ENCODE assay signal across 24 cellular contexts in the genomic region with DNA sequence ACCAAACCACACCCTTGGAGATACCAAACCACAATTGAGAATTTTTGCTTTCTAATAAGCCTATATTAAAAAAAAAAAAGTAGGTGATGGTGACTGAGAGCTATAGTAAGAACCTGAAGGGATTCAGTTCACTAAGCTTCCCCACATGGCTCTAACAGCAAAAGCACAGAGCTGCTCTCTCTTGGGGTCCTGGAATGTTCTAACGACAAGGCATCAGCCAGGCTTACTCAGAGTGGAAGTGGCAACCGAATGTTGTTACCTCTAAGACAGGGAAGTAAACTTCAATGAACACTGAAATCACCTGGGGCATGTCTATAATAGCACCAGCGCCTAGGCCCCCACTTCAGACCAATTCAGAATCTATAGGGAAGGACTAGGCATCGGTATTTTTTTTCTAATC.
"Had no signal": no experiment of that assay in that cellular context is flagged by ENCODE, and none has a peak within 500 bp of the region (broad histone marks: within the 10 kb centered on the region; RNA-seq: fewer than 3 reads in every experiment).

No MANE protein-coding gene starts in this region.

- H3K27ac Mint-ChIP-seq: memory B cell; naive B cell; nephron; stimulated activated effector memory CD8-positive, alpha-beta T cell treated with anti-CD3 and anti-CD28 coated beads, Interleukin-12 subunit alpha, Interleukin-12 subunit beta, amount 100 ng/mL, for 72 hours had no signal

- H3K4me3 ChIP-seq: dorsolateral prefrontal cortex, heart right ventricle, left ventricle myocardium inferior, lower lobe of right lung, prostate gland, right lobe of liver, suprapubic skin, thyroid gland, upper lobe of left lung, uterus had no signal

- H3K27ac ChIP-seq: left ventricle myocardium inferior, lower lobe of right lung, parathyroid adenoma, prostate gland, right lobe of liver, suprapubic skin, thyroid gland, upper lobe of left lung, uterus had no signal

- H3K4me3 Mint-ChIP-seq: memory B cell; naive B cell; nephron; stimulated activated effector memory CD8-positive, alpha-beta T cell treated with anti-CD3 and anti-CD28 coated beads, Interleukin-12 subunit alpha, Interleukin-12 subunit beta, amount 100 ng/mL, for 72 hours had no signal

- H2AFZ ChIP-seq: parathyroid adenoma had no signal

- H3K27me3 ChIP-seq: dorsolateral prefrontal cortex, heart right ventricle, right lobe of liver, suprapubic skin, thyroid gland, upper lobe of left lung, uterus had no signal

- H3K36me3 ChIP-seq: heart right ventricle, left ventricle myocardium inferior, lower lobe of right lung, prostate gland, right lobe of liver, suprapubic skin, thyroid gland, upper lobe of left lung, uterus had no signal

- ATAC-seq: esophagus mucosa; left cardiac atrium; lower lobe of right lung; right lobe of liver; stimulated activated effector memory CD8-positive, alpha-beta T cell treated with anti-CD3 and anti-CD28 coated beads, Interleukin-12 subunit alpha, Interleukin-12 subunit beta, amount 100 ng/mL, for 72 hours; stimulated activated naive CD8-positive, alpha-beta T cell treated with anti-CD3 and anti-CD28 coated beads, Interleukin-15, Interleukin-2, amounts not matched to agents 100 U/mL and 50 U/mL, for 24 hours had no signal

- H3K36me3 Mint-ChIP-seq: memory B cell; naive B cell; stimulated activated effector memory CD8-positive, alpha-beta T cell treated with anti-CD3 and anti-CD28 coated beads, Interleukin-12 subunit alpha, Interleukin-12 subunit beta, amount 100 ng/mL, for 72 hours had no signal

- H3K4me1 ChIP-seq: lower lobe of right lung, parathyroid adenoma, prostate gland, right lobe of liver, upper lobe of left lung, uterus had no signal

- H3K9ac ChIP-seq: parathyroid adenoma had no signal

- H3K27me3 Mint-ChIP-seq: memory B cell had no signal

- H3K4me1 Mint-ChIP-seq: memory B cell; naive B cell; stimulated activated effector memory CD8-positive, alpha-beta T cell treated with anti-CD3 and anti-CD28 coated beads, Interleukin-12 subunit alpha, Interleukin-12 subunit beta, amount 100 ng/mL, for 72 hours had no signal

- H3K9me3 ChIP-seq: prostate gland, right lobe of liver, suprapubic skin, thyroid gland, upper lobe of left lung, uterus had no signal

- DNase-seq: cortex of kidney; dorsolateral prefrontal cortex; effector CD8-positive, alpha-beta T cell; heart right ventricle; hypothalamus; kidney; left cardiac atrium; left ventricle myocardium inferior; lower lobe of right lung; naive B cell; right lobe of liver; stimulated activated CD4-positive, alpha-beta T cell treated with anti-CD3 and anti-CD28 coated beads, Interleukin-4, amount 100 ng/mL, for 1 hour; stimulated activated CD8-positive, alpha-beta memory T cell treated with anti-CD3 and anti-CD28 coated beads, Interleukin-4, amount 100 ng/mL, for 48 hours; stimulated activated naive CD8-positive, alpha-beta T cell treated with anti-CD3 and anti-CD28 coated beads, Interleukin-15, Interleukin-2, amounts not matched to agents 100 U/mL and 50 U/mL, for 24 hours; thyroid gland; upper lobe of left lung; uterus had no signal
